In genomic region chr14:68744613-68745012, GRCh38 we compare ENCODE assay signal across 20 cellular contexts. TPM values are rescaled to one million over a fixed set of nuclear protein-coding genes. Genes with fewer than 3 reads are reported as not detected.
DNase-seq lines count a peak whose midpoint lies in the region; ATAC-seq and TF ChIP-seq lines count a peak whose summit lies in the region.
"Had no signal": no experiment of that assay in that cellular context is flagged by ENCODE, and none has a peak within 500 bp of the region (broad histone marks: within the 10 kb centered on the region; RNA-seq: fewer than 3 reads in every experiment).

No MANE protein-coding gene starts in this region.

- no peaks in the 10 kb centered on the region for H3K36me3 ChIP-seq in GM23338 (ENCODE audit: insufficient read depth)
- H3K36me3 ChIP-seq in WERI-Rb-1 = no peaks in the 10 kb centered on the region
- no peaks in the 10 kb centered on the region for H3K36me3 ChIP-seq in neuronal stem cell (replicated peaks in 1 of 2; ENCODE audit: control insufficient read depth in 2 of 2, insufficient read depth in 2 of 2, low read length in 2 of 2)
- H3K36me3 ChIP-seq in right atrium auricular region = no peaks in the 10 kb centered on the region
- H3K36me3 ChIP-seq: BE2C; BLaER1 treated with 17β-estradiol and CSF1 and Interleukin-3, amounts not matched to agents 10 nM and 100 nM had no signal

- H3K27me3 ChIP-seq in GM23338 (ENCODE audit: insufficient read depth) = no peaks in the 10 kb centered on the region
- no peaks in the 10 kb centered on the region for H3K27me3 ChIP-seq in WERI-Rb-1 (ENCODE audit: insufficient read depth, low read depth, severe bottlenecking)
- H3K27me3 ChIP-seq in neuronal stem cell (ENCODE audit: control insufficient read depth in 3 of 3, insufficient read depth in 3 of 3, low read depth in 1 of 3, low read length in 3 of 3) = no peaks in the 10 kb centered on the region
- H3K27me3 ChIP-seq in right atrium auricular region = no peaks in the 10 kb centered on the region
- H3K27me3 ChIP-seq: BE2C had no signal

- H3K4me1 ChIP-seq in GM23338 (ENCODE audit: insufficient read depth) = no peaks in the 10 kb centered on the region; the same call in 1 of the 2 replicates
- H3K4me1 ChIP-seq in neuronal stem cell (ENCODE audit: control insufficient read depth in 2 of 2, insufficient read depth in 1 of 2, low read depth in 1 of 2, low read length in 2 of 2) = peaks cover 6 to 15% of the 10 kb centered on the region in 2 donors
- peaks cover 0 to 2% of the 10 kb centered on the region in 2 donors for H3K4me1 ChIP-seq in right atrium auricular region
- H3K4me1 ChIP-seq: A549, BE2C had no signal

- no peak overlapping the region for H3K9ac ChIP-seq in neuronal stem cell (ENCODE audit: low read depth, low read length, poor library complexity)
- H3K9ac ChIP-seq: BLaER1 treated with 17β-estradiol and CSF1 and Interleukin-3, amounts not matched to agents 10 nM and 100 nM had no signal

- peaks cover 8% of the 10 kb centered on the region; the same call in 2 of the 3 replicates for H3K9me3 Mint-ChIP-seq in GM23338
- H3K9me3 Mint-ChIP-seq in mesothelial cell of epicardium = peaks cover 5% of the 10 kb centered on the region

- H3K4me1 Mint-ChIP-seq in GM23338 (peaks cover 3% of the 10 kb centered on the region; the same call in 1 of the 3 replicates), mesothelial cell of epicardium (peaks cover 40% of the 10 kb centered on the region)

- no peaks in the 10 kb centered on the region for H3F3A ChIP-seq in GM23338 (replicated peaks; ENCODE audit: low read depth)

- H2BK120ac ChIP-seq in neuronal stem cell (ENCODE audit: low read depth, low read length) = no peak overlapping the region

- H3K9me3 ChIP-seq in WERI-Rb-1 (ENCODE audit: severe bottlenecking) = peaks cover 7% of the 10 kb centered on the region
- H3K9me3 ChIP-seq in neuronal stem cell (replicated peaks in 1 of 2; ENCODE audit: control insufficient read depth in 2 of 2, insufficient read depth in 1 of 2, low read depth in 1 of 2, low read length in 2 of 2) = peaks cover 7 to 15% of the 10 kb centered on the region in 2 donors
- no peaks in the 10 kb centered on the region for H3K9me3 ChIP-seq in right atrium auricular region
- H3K9me3 ChIP-seq: BE2C had no signal

- H3K79me2 ChIP-seq in GM23338 (replicated peaks; ENCODE audit: insufficient read depth) = no peaks in the 10 kb centered on the region

- H3K14ac ChIP-seq in neuronal stem cell (ENCODE audit: low read length) = no peak overlapping the region

- no peaks in the 10 kb centered on the region; the same call in 2 of the 3 replicates for H3K36me3 Mint-ChIP-seq in GM23338 (ENCODE audit: low read depth)
- H3K36me3 Mint-ChIP-seq in mesothelial cell of epicardium = no peaks in the 10 kb centered on the region

- no peak overlapping the region for H2AK5ac ChIP-seq in neuronal stem cell (ENCODE audit: low read depth, low read length)

- H3K4me2 ChIP-seq in GM23338 (no peak overlapping the region), neuronal stem cell (ENCODE audit: insufficient read depth, low read length, poor library complexity, severe bottlenecking) (no peak overlapping the region)
- H3K4me2 ChIP-seq: A549; BLaER1 treated with 17β-estradiol and CSF1 and Interleukin-3, amounts not matched to agents 10 nM and 100 nM had no signal

- no peak overlapping the region for H3K4ac ChIP-seq in neuronal stem cell (ENCODE audit: low read length)

- no peaks in the 10 kb centered on the region for H3K9me2 ChIP-seq in GM23338 (ENCODE audit: insufficient read depth)

- no peak overlapping the region for H2BK5ac ChIP-seq in neuronal stem cell (ENCODE audit: low read length)

- ATAC-seq in GM23338 (no peak), HG02938 (IDR thresholded peaks at IDR 0.05; ENCODE audit: unreplicated experiment) (no peak)
- ATAC-seq: A549 had no signal

- no peak overlapping the region for H3K23ac ChIP-seq in neuronal stem cell (ENCODE audit: low read depth, low read length, poor library complexity)

- no peak for TF ChIP-seq CTCF in GM23338 (conservative IDR thresholded peaks at IDR 0.05; ENCODE audit: low read depth in 2 of 2)
- TF ChIP-seq CTCF in WERI-Rb-1 (IDR thresholded peaks at IDR 0.05; ENCODE audit: low read depth, low read length) = no peak
- TF ChIP-seq CTCF in mesothelial cell of epicardium (IDR thresholded peaks at IDR 0.05; ENCODE audit: unreplicated experiment) = no peak
- no peak for TF ChIP-seq CTCF in right atrium auricular region (IDR thresholded peaks at IDR 0.05)

- H3K4me3 ChIP-seq in GM23338 (no peak overlapping the region), WERI-Rb-1 (ENCODE audit: low read depth, low read length) (peak overlapping the region; percentile 22), neuronal stem cell (ENCODE audit: low read length in 2 of 2) (no peak overlapping the region), right atrium auricular region (no peak overlapping the region)
- H3K4me3 ChIP-seq: A549; BLaER1 treated with 17β-estradiol and CSF1 and Interleukin-3, amounts not matched to agents 10 nM and 100 nM had no signal

- peak overlapping the region; percentile 28 for H2BK15ac ChIP-seq in neuronal stem cell (ENCODE audit: low read length)

- no peak overlapping the region for H3K4me3 Mint-ChIP-seq in GM23338
- no peak overlapping the region for H3K4me3 Mint-ChIP-seq in mesothelial cell of epicardium
- H3K4me3 Mint-ChIP-seq: CD4-positive, alpha-beta T cell had no signal

- peak overlapping the region; percentile 66; the same call in 1 of the 2 replicates for H2AFZ ChIP-seq in GM23338
- no peak overlapping the region for H2AFZ ChIP-seq in neuronal stem cell (ENCODE audit: low read length)

- H3K18ac ChIP-seq in neuronal stem cell (ENCODE audit: low read length) = no peak overlapping the region

- H4K20me1 ChIP-seq in GM23338 (replicated peaks; ENCODE audit: insufficient read depth) = no peaks in the 10 kb centered on the region
- H4K20me1 ChIP-seq: BLaER1 treated with 17β-estradiol and CSF1 and Interleukin-3, amounts not matched to agents 10 nM and 100 nM had no signal

- H2BK12ac ChIP-seq in neuronal stem cell (ENCODE audit: low read length) = no peak overlapping the region

- H3K79me1 ChIP-seq in neuronal stem cell (ENCODE audit: low read depth, low read length) = no peaks in the 10 kb centered on the region

- peaks cover 3% of the 10 kb centered on the region for H3K27me3 Mint-ChIP-seq in GM23338 (ENCODE audit: insufficient read depth, low read depth, poor library complexity)
- no peaks in the 10 kb centered on the region for H3K27me3 Mint-ChIP-seq in mesothelial cell of epicardium (ENCODE audit: low read depth)
- H3K27me3 Mint-ChIP-seq: CD4-positive, alpha-beta T cell had no signal

- DNase-seq in GM23338 (ENCODE audit: low spot score) (no peak), WERI-Rb-1 (no peak), mesothelial cell of epicardium (ENCODE audit: low spot score in 2 of 2, unreplicated experiment in 2 of 2) (no peak), neuronal stem cell (ENCODE audit: low spot score) (no peak), right atrium auricular region (ENCODE audit: low spot score) (no peak), OCI-M1 (lab: John Stamatoyannopoulos, UW) (no peak)
- DNase-seq: 8988T; ACHN; AML-193; BE2C; Caco-2; CD4-positive, alpha-beta T cell; DMS153; DND-41; H7; HCEC 1CT had no signal

- WGBS in neuronal stem cell (ENCODE audit: extremely low coverage in 2 of 2, insufficient read length in 2 of 2, insufficient replicate concordance in 1 of 2), 2 donors = no CpG with 5 or more reads among the region's 12 CpGs

- H3K27ac ChIP-seq in GM23338 (ENCODE audit: low read depth) (no peak overlapping the region), WERI-Rb-1 (peak overlapping the region; percentile 53), neuronal stem cell (replicated peaks; ENCODE audit: low read length) (no peak overlapping the region), right atrium auricular region (no peak overlapping the region)
- H3K27ac ChIP-seq: BLaER1 treated with 17β-estradiol and CSF1 and Interleukin-3, amounts not matched to agents 10 nM and 100 nM had no signal

- H4K91ac ChIP-seq in neuronal stem cell (ENCODE audit: low read depth, low read length, poor library complexity) = no peak overlapping the region

- H3K27ac Mint-ChIP-seq in GM23338 (no peak overlapping the region), mesothelial cell of epicardium (peak overlapping the region; percentile 2)
- H3K27ac Mint-ChIP-seq: CD14-positive monocyte; CD4-positive, alpha-beta T cell had no signal

- H4K8ac ChIP-seq in neuronal stem cell (ENCODE audit: low read depth, low read length) = no peak overlapping the region

TF ChIP-seq in GM23338, 12 proteins besides CTCF, POLR2A, EP300 and RAD21 (continues in another document):
- TF ChIP-seq CREB1 (CRISPR knock-in tag; IDR thresholded peaks at IDR 0.05; ENCODE audit: low read depth) (no peak), EZH2 (IDR thresholded peaks at IDR 0.05; ENCODE audit: low read depth, unreplicated experiment) (no peak), JUNB (IDR thresholded peaks at IDR 0.05; ENCODE audit: unreplicated experiment) (no peak), ZNF114 (CRISPR knock-in tag; IDR thresholded peaks at IDR 0.05) (no peak), POLR2AphosphoS5 (IDR thresholded peaks at IDR 0.05; ENCODE audit: low read depth) (no peak), ETS1 (IDR thresholded peaks at IDR 0.05) (no peak)

RNA-seq across cellular contexts. Expression of gene ZFP36L1, which starts 48.3 kb away (rescaled TPM):
- total RNA-seq in GM23338 (2014; rRNA removed; shearing (Covaris generic)) = 108 and 148 TPM in 2 replicates
- 359 and 382 TPM in 2 replicates for polyA plus RNA-seq in GM23338 (2016; fragmentation: Nextera tagmentation; extraction: Ambion mirVana)
- total RNA-seq in mesothelial cell of epicardium (377 to 390 TPM (median 382 TPM) in 3 replicates), right atrium auricular region (100 to 1,000 TPM in 1 of 2 donors, 10 to 100 TPM in 1; 66.6 to 276 TPM)
- polyA plus RNA-seq in neuronal stem cell (2013, experiment 1 of 2) = 270 TPM
- polyA plus RNA-seq in neuronal stem cell (2013, experiment 2 of 2) = 294 TPM
